In the genomic region with DNA sequence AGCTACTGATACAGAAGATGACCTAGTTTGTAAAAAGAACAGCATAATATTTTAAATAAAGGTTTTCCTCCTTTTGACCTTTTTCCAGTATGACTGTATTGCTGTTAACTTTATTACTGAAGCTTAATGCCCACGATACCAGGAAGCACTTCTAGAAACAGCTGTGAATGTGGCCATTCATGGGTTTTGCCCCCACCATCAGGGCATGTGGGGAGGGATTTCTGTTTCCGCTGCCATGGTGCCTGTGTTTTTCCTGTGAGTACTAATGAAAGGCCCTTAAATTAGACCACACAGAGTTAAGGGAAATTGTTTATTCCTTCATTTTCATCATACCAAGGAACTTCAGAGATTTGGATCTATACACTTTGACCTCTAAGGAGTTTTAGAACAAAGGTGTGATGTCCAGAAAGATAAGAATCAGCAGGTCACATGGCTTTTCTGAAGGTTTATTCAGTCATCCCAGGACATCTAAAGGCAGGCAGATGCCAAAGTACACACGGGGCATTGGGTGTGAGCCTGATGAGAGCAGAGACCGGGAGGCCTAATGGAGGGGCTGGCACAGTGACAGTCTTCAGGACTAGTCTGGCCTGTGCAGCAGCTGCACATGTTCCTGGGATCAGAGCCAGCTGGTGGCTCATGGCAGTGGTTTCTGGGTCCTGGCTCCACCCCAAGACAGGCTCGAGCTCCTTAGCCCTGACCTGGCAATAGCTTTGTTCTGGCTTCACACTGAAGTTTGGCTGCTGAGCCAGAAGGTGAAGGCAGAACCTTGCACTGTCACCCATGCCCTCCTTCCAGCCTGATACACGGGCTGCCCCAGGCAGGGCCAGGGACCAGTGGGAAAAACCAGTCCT, we compare ENCODE assay signal across 8 cellular contexts.
DNase-seq lines count a peak whose midpoint lies in the region; ATAC-seq, FAIRE-seq and TF ChIP-seq lines count a peak whose summit lies in the region.

No MANE protein-coding gene starts in this region.

- TF ChIP-seq EP300 in H1 (IDR thresholded peaks at IDR 0.05; ENCODE audit: borderline replicate concordance in 1 of 2, low read depth in 2 of 2, low read length in 2 of 2) = no peak

- H3K36me3 Mint-ChIP-seq in activated CD4-positive, alpha-beta T cell treated with anti-CD3 and anti-CD28 coated beads for 36 hours (ENCODE audit: low read depth) = no peaks in the 10 kb centered on the region

- H3K4ac ChIP-seq in H1 (replicated peaks; ENCODE audit: insufficient read length, low read depth, low read length) = peak overlapping the region; percentile 25

- H3K9me3 ChIP-seq in PC-9 (ENCODE audit: insufficient read depth, low read depth) (no peaks in the 10 kb centered on the region), H1 (ENCODE audit: insufficient read depth in 2 of 2, low read depth in 1 of 2, low read length in 1 of 2) (no peaks in the 10 kb centered on the region)

- H3K9ac ChIP-seq in H1 (replicated peaks in 1 of 4; ENCODE audit: extremely low read depth in 1 of 4, low read depth in 3 of 4, low read length in 3 of 4) = no peak overlapping the region

- no peaks in the 10 kb centered on the region for H3K23me2 ChIP-seq in H1 (ENCODE audit: low read depth, low read length)

- H3F3A ChIP-seq in PC-9 (ENCODE audit: insufficient read depth, low read depth) = peaks cover 29% of the 10 kb centered on the region

- H3K27ac Mint-ChIP-seq in activated CD4-positive, alpha-beta T cell treated with anti-CD3 and anti-CD28 coated beads for 36 hours = no peak overlapping the region

- H3K36me3 ChIP-seq in PC-9 (ENCODE audit: low read depth) (no peaks in the 10 kb centered on the region), H1 (ENCODE audit: control insufficient read depth in 2 of 4, insufficient read depth in 4 of 4, low read length in 3 of 4) (no peaks in the 10 kb centered on the region), urinary bladder (ENCODE audit: insufficient read depth) (no peaks in the 10 kb centered on the region)

- H3K9me2 ChIP-seq in PC-9 (ENCODE audit: insufficient read depth) = no peaks in the 10 kb centered on the region

- no peak for TF ChIP-seq CTCF in PC-9 (conservative IDR thresholded peaks at IDR 0.05)
- TF ChIP-seq CTCF in H1 (IDR thresholded peaks at IDR 0.05; ENCODE audit: control extremely low read depth in 1 of 3, insufficient read depth in 1 of 3, low read depth in 1 of 3, low read length in 3 of 3) = no peak

- H3K4me2 ChIP-seq in PC-9 = peak overlapping the region; percentile 55
- peak overlapping the region; percentile 30 to 81; a peak in 3 of 4 replicates for H3K4me2 ChIP-seq in H1 (ENCODE audit: insufficient read depth in 1 of 2, low read depth in 2 of 2, low read length in 2 of 2)

- H2BK12ac ChIP-seq in H1 (ENCODE audit: low read depth, low read length) = peak overlapping the region; percentile 98

- H3K4me1 ChIP-seq in PC-9 (replicated peaks; ENCODE audit: insufficient read depth) (peaks cover 39% of the 10 kb centered on the region), H1 (replicated peaks in 1 of 4; ENCODE audit: control insufficient read depth in 3 of 4, insufficient read depth in 4 of 4, low read length in 3 of 4) (peaks cover 13 to 33% (median 24%) of the 10 kb centered on the region in 4 experiments), urinary bladder (ENCODE audit: insufficient read depth) (peaks cover 2% of the 10 kb centered on the region)

- WGBS in H1 (ENCODE audit: extremely low coverage in 1 of 2, insufficient coverage in 1 of 2, insufficient read length in 1 of 2, insufficient replicate concordance in 2 of 2, low coverage in 1 of 2, low lambda C conversion rate in 2 of 2, missing lambda C conversion rate in 1 of 2), 2 experiments = 76% methylated on average over 6 of the region's 6 CpGs; no CpG with 5 or more reads in 1 of the 2 experiments
- WGBS in urinary bladder = 26% methylated on average over 6 of the region's 6 CpGs

- H2BK5ac ChIP-seq in H1 (ENCODE audit: low read depth, low read length) = peak overlapping the region; percentile 99; the same call in 1 of the 2 replicates

- H2BK120ac ChIP-seq in H1 (replicated peaks; ENCODE audit: low read depth, low read length) = peak overlapping the region; percentile 67

- CTCF ChIA-PET in PC-9 (lab: Charles Lee) (interaction anchor here (0.6 to 1.4 kb wide), 6 partner anchors 10 to 545 kb away, joined by 3 to 8 read pairs (median 3); no protein-coding TSS in a partner anchor), H1 (lab: Charles Lee; ENCODE audit: partially characterized antibody) (interaction anchor here (1.5 to 2.3 kb wide), 6 partner anchors 8 to 546 kb away, joined by 4 to 9 read pairs (median 4); no protein-coding TSS in a partner anchor)
- CTCF ChIA-PET in activated CD4-positive, alpha-beta T cell treated with anti-CD3 and anti-CD28 coated beads for 36 hours (lab: Charles Lee) = interaction anchor here (0.6 to 6.1 kb wide), 4 partner anchors 9 to 1273 kb away, joined by 3 to 67 read pairs (median 6); no protein-coding TSS in a partner anchor

- H2BK20ac ChIP-seq in H1 (ENCODE audit: low read length) = peak overlapping the region; percentile 96

- H4K91ac ChIP-seq in H1 (replicated peaks; ENCODE audit: insufficient read length, low read length) = peak overlapping the region; percentile 90

- no peaks in the 10 kb centered on the region for H3K79me1 ChIP-seq in H1 (ENCODE audit: low read depth, low read length)

- H3K56ac ChIP-seq in H1 (replicated peaks; ENCODE audit: insufficient read length, low read depth, low read length) = no peak overlapping the region

- H3K27me3 Mint-ChIP-seq in activated CD4-positive, alpha-beta T cell treated with anti-CD3 and anti-CD28 coated beads for 36 hours = no peaks in the 10 kb centered on the region

- H3K4me3 Mint-ChIP-seq in activated CD4-positive, alpha-beta T cell treated with anti-CD3 and anti-CD28 coated beads for 36 hours = no peak overlapping the region

- H3K4me3 ChIP-seq in PC-9 (no peak overlapping the region), H1 (ENCODE audit: extremely low read depth in 1 of 4, insufficient read depth in 2 of 4, low read depth in 3 of 4, low read length in 4 of 4) (no peak overlapping the region), urinary bladder (ENCODE audit: low read depth, low read length) (no peak overlapping the region)

- H4K20me1 ChIP-seq in PC-9 (ENCODE audit: insufficient read depth) (no peaks in the 10 kb centered on the region), H1 (replicated peaks in 1 of 2; ENCODE audit: control insufficient read depth in 1 of 2, insufficient read depth in 2 of 2, low read length in 2 of 2) (no peaks in the 10 kb centered on the region)

- TF ChIP-seq POLR2A in H1 (IDR thresholded peaks at IDR 0.05; ENCODE audit: control extremely low read depth in 1 of 2, low read depth in 2 of 2, low read length in 2 of 2) = no peak

- peak overlapping the region; percentile 2 for H4K5ac ChIP-seq in H1 (ENCODE audit: insufficient read length, low read depth, low read length)

- H3K23ac ChIP-seq in H1 (ENCODE audit: insufficient read length) = no peak overlapping the region

- ATAC-seq in activated CD4-positive, alpha-beta T cell treated with anti-CD3 and anti-CD28 coated beads for 36 hours = no peak
- ATAC-seq in GM21367 (IDR thresholded peaks at IDR 0.05; ENCODE audit: unreplicated experiment) = no peak

- TF ChIP-seq RAD21 in H1 (IDR thresholded peaks at IDR 0.05 in 1 of 2, conservative IDR thresholded peaks at IDR 0.05 in 1 of 2; ENCODE audit: low read depth in 2 of 2, low read length in 2 of 2) = no peak

- POLR2A ChIA-PET in PC-9 (lab: Charles Lee; ENCODE audit: unreplicated experiment) = interaction anchor here (0.6 to 1.0 kb wide), 6 partner anchors 15 to 478 kb away, joined by 3 to 36 read pairs (median 6); no protein-coding TSS in a partner anchor
- POLR2A ChIA-PET in H1 (lab: Charles Lee; ENCODE audit: partially characterized antibody) = interaction anchor here (0.8 to 1.9 kb wide), 8 partner anchors 9 to 532 kb away, joined by 3 to 6 read pairs (median 3); no protein-coding TSS in a partner anchor
- POLR2A ChIA-PET in activated CD4-positive, alpha-beta T cell treated with anti-CD3 and anti-CD28 coated beads for 36 hours (lab: Charles Lee) = interaction anchor here (0.5 kb wide), 1 partner anchor 935 kb away, joined by 4 read pairs; no protein-coding TSS in a partner anchor

- BruUV-seq in PC-9 (replicated peaks; lab: Mats Ljungman, UMichigan) = TSS peak; percentile 26

- H3K79me2 ChIP-seq in PC-9 (ENCODE audit: low read depth) = no peaks in the 10 kb centered on the region
- H3K79me2 ChIP-seq in H1 (ENCODE audit: control insufficient read depth in 1 of 2, insufficient read depth in 2 of 2, low read length in 2 of 2) = no peaks in the 10 kb centered on the region

- no peak overlapping the region for H3K14ac ChIP-seq in H1 (ENCODE audit: insufficient read length)

- H3K9me3 Mint-ChIP-seq in activated CD4-positive, alpha-beta T cell treated with anti-CD3 and anti-CD28 coated beads for 36 hours (ENCODE audit: low read depth) = no peaks in the 10 kb centered on the region

- intact Hi-C loops in PC-9 (cut with micrococcal nuclease; ENCODE audit: unreplicated experiment) = loop anchor here (1.0 to 10.0 kb wide), 7 partner anchors 83 to 1330 kb away; a partner anchor contains a TSS
- intact Hi-C loops in activated CD4-positive, alpha-beta T cell treated with anti-CD3 and anti-CD28 coated beads for 36 hours (cut with DNase I, micrococcal nuclease) = no loop called here

- peak overlapping the region; percentile 98 for H3K18ac ChIP-seq in H1 (ENCODE audit: extremely low read depth, low read length)

- no peak for FAIRE-seq in H1 (lab: Jason Lieb, UNC)

- H2AK5ac ChIP-seq in H1 (ENCODE audit: low read depth, low read length) = peak overlapping the region; percentile 97

- H4K8ac ChIP-seq in H1 (ENCODE audit: extremely low read depth, insufficient read depth, low read length) = no peak overlapping the region

- peak overlapping the region; percentile 53 for H3K27ac ChIP-seq in PC-9
- H3K27ac ChIP-seq in H1 (ENCODE audit: low read depth, low read length) = 0 out of 2 replicates have a peak overlapping the region, but pooled peaks have one; percentile 2
- peak overlapping the region; percentile 41 for H3K27ac ChIP-seq in urinary bladder (ENCODE audit: low read depth)

- H3K4me1 Mint-ChIP-seq in activated CD4-positive, alpha-beta T cell treated with anti-CD3 and anti-CD28 coated beads for 36 hours = peaks cover 15% of the 10 kb centered on the region

- no peaks in the 10 kb centered on the region for H3K27me3 ChIP-seq in PC-9 (ENCODE audit: insufficient read depth, low read depth)
- H3K27me3 ChIP-seq in H1 (replicated peaks in 1 of 4; ENCODE audit: control insufficient read depth in 3 of 4, extremely low read depth in 1 of 4, insufficient read depth in 3 of 4, low read length in 3 of 4) = no peaks in the 10 kb centered on the region

- no peak overlapping the region for H2BK15ac ChIP-seq in H1 (ENCODE audit: low read length)

- H2AFZ ChIP-seq in PC-9 = no peak overlapping the region
- H2AFZ ChIP-seq in H1 (ENCODE audit: low read length) = no peak overlapping the region

- peak; percentile 79 for DNase-seq in HK-2 (ENCODE audit: unreplicated experiment)
- DNase-seq in PC-9 = peak; percentile 98 to 99
- no peak for DNase-seq in H1 (ENCODE audit: low read depth in 1 of 2, low spot score in 2 of 2)
- DNase-seq in medulla oblongata (ENCODE audit: extremely low spot score) = peak; percentile 88
- DNase-seq in activated gamma-delta T cell treated with Interleukin-2 at 50 U/mL for 16 hours = no peak
- no peak for DNase-seq in activated CD4-positive, alpha-beta T cell treated with anti-CD3 and anti-CD28 coated beads for 36 hours

TF ChIP-seq in H1, 55 proteins besides CTCF, POLR2A, EP300 and RAD21 (continues in another document):
- TF ChIP-seq JUND (IDR thresholded peaks at IDR 0.05; ENCODE audit: low read length) = no peak

Comparison
In these comparisons a context has a peak if more than half of its experiments do, and no peak if none do; other contexts are left out.
1. DNase-seq: peak in HK-2 (single experiment), PC-9 (2 of 2) and medulla oblongata (single experiment); none in H1 (0 of 2), activated gamma-delta T cell treated with Interleukin-2 at 50 U/mL for 16 hours (single experiment) and activated CD4-positive, alpha-beta T cell treated with anti-CD3 and anti-CD28 coated beads for 36 hours (single experiment).
2. H3K27ac ChIP-seq: peak in every context shown above with its lines; median percentile 53 in PC-9; 41 in urinary bladder; 2 in H1.